Comparison of ENCODE assay signal across 9 cellular contexts in the genomic region with DNA sequence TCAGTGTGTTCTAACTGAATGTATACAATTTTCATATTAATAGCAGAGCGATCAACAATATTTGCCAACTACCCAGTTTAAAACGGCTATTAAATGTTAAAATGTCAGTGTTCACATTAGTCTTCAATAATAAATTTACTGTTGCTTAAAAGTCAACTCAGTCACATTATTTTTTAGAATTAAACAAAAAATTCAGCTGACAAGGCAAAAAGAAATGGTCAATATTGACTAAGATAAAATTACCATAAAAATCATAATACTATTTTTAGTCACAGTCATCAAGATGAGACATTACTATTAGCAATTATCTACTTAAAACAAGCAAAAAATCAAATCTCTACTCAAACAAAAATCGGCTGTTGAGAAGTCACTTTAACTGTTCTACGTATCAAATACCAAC. TPM values are rescaled to one million over a fixed set of nuclear protein-coding genes. Genes with fewer than 3 reads are reported as not detected.
A peak's percentile ranks its signal among the peaks of the same experiment; 100 is the strongest.
DNase-seq lines count a peak whose midpoint lies in the region; ATAC-seq, FAIRE-seq and TF ChIP-seq lines count a peak whose summit lies in the region.
"Had no signal": no experiment of that assay in that cellular context is flagged by ENCODE, and none has a peak within 500 bp of the region (broad histone marks: within the 10 kb centered on the region; RNA-seq: fewer than 3 reads in every experiment).

No MANE protein-coding gene starts in this region.

- H3K4me3 Mint-ChIP-seq in CD4-positive, alpha-beta memory T cell: peak overlapping the region; percentile 90 to 99 (median 95)
- peak overlapping the region; percentile 94 for H3K4me3 Mint-ChIP-seq in endodermal cell

- no peak for TF ChIP-seq POLR2A in GM12892 (IDR thresholded peaks at IDR 0.05; ENCODE audit: low read depth, low read length)

- H3K4me3 ChIP-seq in CD4-positive, alpha-beta memory T cell (ENCODE audit: low read length in 2 of 2): peak overlapping the region; percentile 18 to 89
- H3K4me3 ChIP-seq in NT2/D1 (ENCODE audit: insufficient read length, low read depth) (peak overlapping the region; percentile 99), endodermal cell (ENCODE audit: low read length) (peak overlapping the region; percentile 98), neuronal stem cell (ENCODE audit: low read length in 2 of 2) (peak overlapping the region in 1 of 2 donors; percentile 89)

- no peaks in the 10 kb centered on the region for H3K9me3 ChIP-seq in CD4-positive, alpha-beta memory T cell (ENCODE audit: control insufficient read depth in 1 of 2, low read length in 2 of 2)
- H3K9me3 ChIP-seq in NT2/D1 (ENCODE audit: insufficient read depth, low read length) (no peaks in the 10 kb centered on the region), endodermal cell (ENCODE audit: control insufficient read depth, low read length) (no peaks in the 10 kb centered on the region), neuronal stem cell (replicated peaks in 1 of 2; ENCODE audit: control insufficient read depth in 2 of 2, insufficient read depth in 1 of 2, low read depth in 1 of 2, low read length in 2 of 2) (no peaks in the 10 kb centered on the region)

- H3K14ac ChIP-seq in neuronal stem cell (ENCODE audit: low read length): no peak overlapping the region

- peak overlapping the region; percentile 52 for H3K4me2 ChIP-seq in neuronal stem cell (ENCODE audit: insufficient read depth, low read length, poor library complexity, severe bottlenecking)

- no peak for FAIRE-seq in GM12892 (lab: Jason Lieb, UNC)

- peaks cover 8% of the 10 kb centered on the region for H3K79me1 ChIP-seq in neuronal stem cell (ENCODE audit: low read depth, low read length)

- POLR2A ChIA-PET in CD4-positive, alpha-beta memory T cell (lab: Charles Lee; ENCODE audit: partially characterized antibody): interaction anchor here (1.5 to 3.9 kb wide), 4 partner anchors 58 to 147 kb away, joined by 5 to 100 read pairs (median 30); partner anchors contain the start of genes CTH, LRRC40 and SRSF11

- H2AFZ ChIP-seq in neuronal stem cell (ENCODE audit: low read length): no peak overlapping the region

- no peak for TF ChIP-seq CTCF in endodermal cell (conservative IDR thresholded peaks at IDR 0.05)

- H3K23ac ChIP-seq in neuronal stem cell (ENCODE audit: low read depth, low read length, poor library complexity): no peak overlapping the region

- H3K4me1 ChIP-seq in CD4-positive, alpha-beta memory T cell (ENCODE audit: insufficient read depth, low read length): peaks cover 60% of the 10 kb centered on the region
- H3K4me1 ChIP-seq in NT2/D1 (ENCODE audit: insufficient read depth, insufficient read length) (no peaks in the 10 kb centered on the region), endodermal cell (ENCODE audit: control insufficient read depth, insufficient read depth, low read length) (no peaks in the 10 kb centered on the region), neuronal stem cell (ENCODE audit: control insufficient read depth in 2 of 2, insufficient read depth in 1 of 2, low read depth in 1 of 2, low read length in 2 of 2) (peaks cover 2% of the 10 kb centered on the region in 2 donors)

- peak overlapping the region; percentile 99 for H3K9ac ChIP-seq in NT2/D1 (ENCODE audit: insufficient read length, low read depth)
- peak overlapping the region; percentile 94 for H3K9ac ChIP-seq in endodermal cell (ENCODE audit: extremely low read depth, low read length, poor library complexity, severe bottlenecking)
- H3K9ac ChIP-seq in neuronal stem cell (ENCODE audit: low read depth, low read length, poor library complexity): no peak overlapping the region

- H3K27me3 Mint-ChIP-seq in CD4-positive, alpha-beta memory T cell: no peaks in the 10 kb centered on the region
- H3K27me3 Mint-ChIP-seq in endodermal cell (ENCODE audit: insufficient read depth): no peaks in the 10 kb centered on the region

- no peak overlapping the region for H2BK120ac ChIP-seq in neuronal stem cell (ENCODE audit: low read depth, low read length)

- no peak overlapping the region for H4K91ac ChIP-seq in neuronal stem cell (ENCODE audit: low read depth, low read length, poor library complexity)

- no peak overlapping the region for H4K8ac ChIP-seq in neuronal stem cell (ENCODE audit: low read depth, low read length)

- no peak for DNase-seq in CD4-positive, alpha-beta memory T cell
- no peak for DNase-seq in NT2/D1 (ENCODE audit: low read depth, low spot score)
- no peak for DNase-seq in endodermal cell
- DNase-seq in neuronal stem cell (ENCODE audit: low spot score): no peak
- DNase-seq in activated gamma-delta T cell treated with Interleukin-2 at 50 U/mL for 16 hours: no peak
- DNase-seq in GM12892 (ENCODE audit: insufficient read length): no peak
- DNase-seq: activated effector memory CD4-positive, alpha-beta T cell treated with Interleukin-2 at 50 U/mL for 16 hours had no signal

- H3K4ac ChIP-seq in neuronal stem cell (ENCODE audit: low read length): no peak overlapping the region

- 24 to 44% methylated on average over 2 to 4 of the region's 4 CpGs for WGBS in endodermal cell (ENCODE audit: insufficient coverage in 1 of 2, insufficient read length in 1 of 2), 2 experiments
- WGBS in neuronal stem cell (ENCODE audit: extremely low coverage in 2 of 2, insufficient read length in 2 of 2, insufficient replicate concordance in 1 of 2), 2 donors: no CpG with 5 or more reads among the region's 4 CpGs

- H2AK5ac ChIP-seq in neuronal stem cell (ENCODE audit: low read depth, low read length): no peak overlapping the region

- H3K36me3 Mint-ChIP-seq in CD4-positive, alpha-beta memory T cell: peaks cover 3 to 24% of the 10 kb centered on the region in 2 donors
- peaks cover 19% of the 10 kb centered on the region for H3K36me3 Mint-ChIP-seq in endodermal cell (ENCODE audit: low read depth)

- H3K27ac ChIP-seq in CD4-positive, alpha-beta memory T cell (ENCODE audit: low read depth, low read length): no peak overlapping the region
- no peak overlapping the region for H3K27ac ChIP-seq in endodermal cell (ENCODE audit: low read depth, low read length)
- no peak overlapping the region for H3K27ac ChIP-seq in neuronal stem cell (replicated peaks; ENCODE audit: low read length)

- no peak overlapping the region for H2BK12ac ChIP-seq in neuronal stem cell (ENCODE audit: low read length)

- intact Hi-C loops in CD4-positive, alpha-beta memory T cell (cut with micrococcal nuclease): no loop called here

- H3K18ac ChIP-seq in neuronal stem cell (ENCODE audit: low read length): no peak overlapping the region

- H3K36me3 ChIP-seq in CD4-positive, alpha-beta memory T cell (ENCODE audit: insufficient read depth, low read length): no peaks in the 10 kb centered on the region
- H3K36me3 ChIP-seq in NT2/D1 (ENCODE audit: insufficient read depth, insufficient read length, low read length) (peaks cover 47% of the 10 kb centered on the region), endodermal cell (ENCODE audit: control insufficient read depth, insufficient read depth, low read length) (no peaks in the 10 kb centered on the region), neuronal stem cell (replicated peaks in 1 of 2; ENCODE audit: control insufficient read depth in 2 of 2, insufficient read depth in 2 of 2, low read length in 2 of 2) (peaks cover 0 to 39% of the 10 kb centered on the region in 2 donors)

- H3K27ac Mint-ChIP-seq in CD4-positive, alpha-beta memory T cell: peak overlapping the region; percentile 96 to 100 (median 99)
- peak overlapping the region; percentile 100 for H3K27ac Mint-ChIP-seq in endodermal cell

- peaks cover 36 to 68% (median 52%) of the 10 kb centered on the region in 4 donors for H3K4me1 Mint-ChIP-seq in CD4-positive, alpha-beta memory T cell
- H3K4me1 Mint-ChIP-seq in endodermal cell: peaks cover 20% of the 10 kb centered on the region

- CTCF ChIA-PET in CD4-positive, alpha-beta memory T cell (lab: Charles Lee; ENCODE audit: partially characterized antibody): interaction anchor here (1.3 kb wide), 1 partner anchor 57 kb away, joined by 3 read pairs; no protein-coding TSS in a partner anchor

- H3K9me3 Mint-ChIP-seq in CD4-positive, alpha-beta memory T cell: peaks cover 0 to 5% (median 0%) of the 10 kb centered on the region in 8 donors
- no peaks in the 10 kb centered on the region for H3K9me3 Mint-ChIP-seq in endodermal cell

- ATAC-seq in HG03565 (IDR thresholded peaks at IDR 0.05; ENCODE audit: unreplicated experiment) (no peak), HG03354 (IDR thresholded peaks at IDR 0.05; ENCODE audit: poor library complexity, severe bottlenecking, unreplicated experiment) (no peak)

- H2BK5ac ChIP-seq in neuronal stem cell (ENCODE audit: low read length): no peak overlapping the region

- no peaks in the 10 kb centered on the region for H3K27me3 ChIP-seq in CD4-positive, alpha-beta memory T cell (ENCODE audit: insufficient read depth, low read length)
- no peaks in the 10 kb centered on the region for H3K27me3 ChIP-seq in NT2/D1 (ENCODE audit: insufficient read depth, insufficient read length)
- no peaks in the 10 kb centered on the region for H3K27me3 ChIP-seq in endodermal cell (ENCODE audit: control insufficient read depth, insufficient read depth, low read length, poor library complexity, severe bottlenecking)
- H3K27me3 ChIP-seq in neuronal stem cell (ENCODE audit: control insufficient read depth in 3 of 3, insufficient read depth in 3 of 3, low read depth in 1 of 3, low read length in 3 of 3): no peaks in the 10 kb centered on the region

- no peak overlapping the region for H2BK15ac ChIP-seq in neuronal stem cell (ENCODE audit: low read length)

RNA-seq across cellular contexts. Expression of gene ANKRD13C, which starts 1.5 kb away (rescaled TPM):
- total RNA-seq in CD4-positive, alpha-beta memory T cell: 10 to 100 TPM; 29.1 to 34.0 TPM
- polyA plus RNA-seq in CD4-positive, alpha-beta memory T cell: 10 to 100 TPM; 12.9 to 16.7 TPM
- total RNA-seq in endodermal cell: 10 to 100 TPM; 22.6 to 25.2 TPM
- 19.3 TPM for polyA plus RNA-seq in endodermal cell (2013, experiment 1 of 2)
- 20.1 TPM for polyA plus RNA-seq in endodermal cell (2013, experiment 2 of 2)
- polyA plus RNA-seq in neuronal stem cell (2013, experiment 1 of 2): 20.5 TPM
- 20.3 TPM for polyA plus RNA-seq in neuronal stem cell (2013, experiment 2 of 2)
- 14.1 TPM for polyA plus RNA-seq in GM12892 (2012; ENCODE audit: missing spikeins)

RNA-seq across cellular contexts. Expression of gene CTH, which starts 58.0 kb away (rescaled TPM):
- 1 to 10 TPM; 2.0 to 2.9 TPM for total RNA-seq in CD4-positive, alpha-beta memory T cell
- 1 to 10 TPM; 1.3 to 1.9 TPM for polyA plus RNA-seq in CD4-positive, alpha-beta memory T cell
- 10 to 100 TPM; 19.1 to 26.2 TPM for total RNA-seq in endodermal cell
- 19.8 TPM for polyA plus RNA-seq in endodermal cell (2013, experiment 1 of 2)
- 15.8 TPM for polyA plus RNA-seq in endodermal cell (2013, experiment 2 of 2)
- polyA plus RNA-seq in neuronal stem cell (2013, experiment 1 of 2): 12.0 TPM
- polyA plus RNA-seq in neuronal stem cell (2013, experiment 2 of 2): 11.9 TPM
- 7.9 TPM for polyA plus RNA-seq in GM12892 (2012; ENCODE audit: missing spikeins)

Comparison
In these comparisons a context has a peak if more than half of its experiments do, and no peak if none do; other contexts are left out.
1. RNA of gene CTH, which starts 58.0 kb away (total RNA-seq): 19.1 to 26.2 TPM in endodermal cell; 2.0 to 2.9 TPM in CD4-positive, alpha-beta memory T cell; every median in the first group is over 4 times any median in the second.